ENCODE assay signal across 9 cellular contexts in genomic region chr6:111992851-111993250, GRCh38.
DNase-seq lines count a peak whose midpoint lies in the region; ATAC-seq and TF ChIP-seq lines count a peak whose summit lies in the region.
"Had no signal": no experiment of that assay in that cellular context is flagged by ENCODE, and none has a peak within 500 bp of the region (broad histone marks: within the 10 kb centered on the region; RNA-seq: fewer than 3 reads in every experiment).

No MANE protein-coding gene starts in this region.

- CTCF ChIA-PET in CD4-positive, alpha-beta memory T cell (lab: Charles Lee; ENCODE audit: partially characterized antibody), result interaction anchor here (0.6 to 3.9 kb wide), 23 partner anchors 15 to 1113 kb away, joined by 3 to 29 read pairs (median 5); partner anchors contain the start of gene FYN
- CTCF ChIA-PET in T-cell (lab: Charles Lee), result interaction anchor here (0.5 to 1.8 kb wide), 10 partner anchors 49 to 1309 kb away, joined by 3 to 7 read pairs (median 4); no protein-coding TSS in a partner anchor

- peaks cover 82% of the 10 kb centered on the region for H3K4me1 ChIP-seq in CD4-positive, alpha-beta memory T cell (ENCODE audit: insufficient read depth, low read length)

- TF ChIP-seq CTCF in choroid plexus epithelial cell (conservative IDR thresholded peaks at IDR 0.05; ENCODE audit: low read depth, low read length), result no peak

- peak overlapping the region in 1 of 2 donors; percentile 42 for H3K4me3 ChIP-seq in CD4-positive, alpha-beta memory T cell (ENCODE audit: low read length in 2 of 2)
- no peak overlapping the region for H3K4me3 ChIP-seq in choroid plexus epithelial cell (ENCODE audit: low read depth, low read length)

- no peaks in the 10 kb centered on the region for H3K36me3 ChIP-seq in CD4-positive, alpha-beta memory T cell (ENCODE audit: insufficient read depth, low read length)

- peaks cover 68 to 90% (median 80%) of the 10 kb centered on the region in 4 donors for H3K4me1 Mint-ChIP-seq in CD4-positive, alpha-beta memory T cell
- peaks cover 90 to 92% (median 91%) of the 10 kb centered on the region in 3 donors for H3K4me1 Mint-ChIP-seq in T-cell

- no peaks in the 10 kb centered on the region for H3K9me3 ChIP-seq in CD4-positive, alpha-beta memory T cell (ENCODE audit: control insufficient read depth in 1 of 2, low read length in 2 of 2)

- ATAC-seq in GM21786 (IDR thresholded peaks at IDR 0.05; ENCODE audit: unreplicated experiment), result peak; percentile 36
- ATAC-seq in T-cell (replicated peaks in 1 of 4), result peak; percentile 56 to 72 (median 70)
- no peak for ATAC-seq in HG03095 (IDR thresholded peaks at IDR 0.05; ENCODE audit: unreplicated experiment)
- no peak for ATAC-seq in HG03521 (IDR thresholded peaks at IDR 0.05; ENCODE audit: unreplicated experiment)

- H3K27ac Mint-ChIP-seq in CD4-positive, alpha-beta memory T cell, result peak overlapping the region; percentile 83 to 95 (median 89)
- peak overlapping the region; percentile 92 to 96 for H3K27ac Mint-ChIP-seq in T-cell

- no peaks in the 10 kb centered on the region for H3K36me3 Mint-ChIP-seq in CD4-positive, alpha-beta memory T cell
- H3K36me3 Mint-ChIP-seq in T-cell, result no peaks in the 10 kb centered on the region

- intact Hi-C loops in CD4-positive, alpha-beta memory T cell (cut with micrococcal nuclease), result loop anchor here (1.0 to 2.0 kb wide), 3 partner anchors 20 to 283 kb away; partner anchors contain the start of gene FYN

- H3K27me3 ChIP-seq in CD4-positive, alpha-beta memory T cell (ENCODE audit: insufficient read depth, low read length), result no peaks in the 10 kb centered on the region

- peak overlapping the region; percentile 17 to 79 (median 70) for H3K4me3 Mint-ChIP-seq in CD4-positive, alpha-beta memory T cell
- peak overlapping the region; percentile 22 to 63 (median 45) for H3K4me3 Mint-ChIP-seq in T-cell

- H3K27me3 Mint-ChIP-seq in CD4-positive, alpha-beta memory T cell, result no peaks in the 10 kb centered on the region
- H3K27me3 Mint-ChIP-seq in T-cell, result no peaks in the 10 kb centered on the region

- H3K9me3 Mint-ChIP-seq in CD4-positive, alpha-beta memory T cell, result no peaks in the 10 kb centered on the region
- H3K9me3 Mint-ChIP-seq in T-cell, result no peaks in the 10 kb centered on the region

- peak; percentile 29 to 80 (median 49) for DNase-seq in CD4-positive, alpha-beta memory T cell
- DNase-seq in T-cell (peak in 30 of 34 experiments; percentile 12 to 64 (median 36)), choroid plexus epithelial cell (ENCODE audit: low read depth) (peak; percentile 56), medulla oblongata (ENCODE audit: extremely low spot score) (no peak), NCI-H1105 (lab: John Stamatoyannopoulos, UW) (no peak)
- DNase-seq: NCI-H2081 treated with DMSO at 0.1 percent for 48 hours had no signal

- POLR2A ChIA-PET in CD4-positive, alpha-beta memory T cell (lab: Charles Lee; ENCODE audit: partially characterized antibody), result interaction anchor here (0.8 to 6.2 kb wide), 24 partner anchors 12 to 283 kb away, joined by 3 to 62 read pairs (median 4); partner anchors contain the start of gene FYN
- POLR2A ChIA-PET in T-cell (lab: Charles Lee), result interaction anchor here (0.5 to 0.6 kb wide), 3 partner anchors 15 to 230 kb away, joined by 3 read pairs; no protein-coding TSS in a partner anchor

- H3K27ac ChIP-seq in CD4-positive, alpha-beta memory T cell (ENCODE audit: low read depth, low read length), result peak overlapping the region; percentile 50

Comparison
In these comparisons a context has a peak if more than half of its experiments do, and no peak if none do; other contexts are left out.
1. DNase-seq: peak in CD4-positive, alpha-beta memory T cell (5 of 5), T-cell (30 of 34) and choroid plexus epithelial cell (single experiment); none in medulla oblongata (single experiment) and NCI-H1105 (single experiment).
2. ATAC-seq: peak in GM21786 (single experiment) and T-cell (4 of 4); none in HG03095 (single experiment) and HG03521 (single experiment).